10 cellular contexts compared by ENCODE assay signal in genomic region chr5:142717582-142718215, GRCh38. TPM values are rescaled to one million over a fixed set of nuclear protein-coding genes. Genes with fewer than 3 reads are reported as not detected.
DNase-seq lines count a peak whose midpoint lies in the region; TF ChIP-seq lines count a peak whose summit lies in the region.
"Had no signal": no experiment of that assay in that cellular context is flagged by ENCODE, and none has a peak within 500 bp of the region (broad histone marks: within the 10 kb centered on the region; RNA-seq: fewer than 3 reads in every experiment).

No MANE protein-coding gene starts in this region.

- DNase-seq in NCI-H524 (lab: John Stamatoyannopoulos, UW) = peak; percentile 6 to 40
- no peak for DNase-seq in NCI-H524 treated with DMSO at 0.1 percent for 48 hours (lab: John Stamatoyannopoulos, UW)
- peak; percentile 64 for DNase-seq in M059J (ENCODE audit: low read depth)
- DNase-seq in glomerular visceral epithelial cell (ENCODE audit: extremely low spot score) = peak; percentile 54
- no peak for DNase-seq in sigmoid colon
- DNase-seq in activated T-cell treated with anti-CD3 and anti-CD28 coated beads, Interleukin-2, amount 50 U/mL, for 1 hour = no peak
- DNase-seq in cortex of kidney (lab: John Stamatoyannopoulos, UW) = no peak

- H3K9me3 ChIP-seq in sigmoid colon = no peaks in the 10 kb centered on the region
- H3K9me3 ChIP-seq: BLaER1 treated with 17β-estradiol and CSF1 and Interleukin-3, amounts not matched to agents 10 nM and 100 nM had no signal

- TF ChIP-seq CTCF in VCaP (conservative IDR thresholded peaks at IDR 0.05) = peak; percentile 90
- TF ChIP-seq CTCF in sigmoid colon (IDR thresholded peaks at IDR 0.05) = peak; percentile 44 to 68 (median 64)

- H3K27ac ChIP-seq in VCaP (no peak overlapping the region), sigmoid colon (peak overlapping the region in 1 of 4 donors; percentile 29)
- H3K27ac ChIP-seq: BLaER1 treated with 17β-estradiol and CSF1 and Interleukin-3, amounts not matched to agents 10 nM and 100 nM had no signal

- no peaks in the 10 kb centered on the region for H3K36me3 ChIP-seq in sigmoid colon
- H3K36me3 ChIP-seq: BLaER1 treated with 17β-estradiol and CSF1 and Interleukin-3, amounts not matched to agents 10 nM and 100 nM had no signal

- TF ChIP-seq POLR2A in sigmoid colon (IDR thresholded peaks at IDR 0.05) = no peak

- TF ChIP-seq EP300 in sigmoid colon (IDR thresholded peaks at IDR 0.05) = no peak

- WGBS in sigmoid colon, 2 donors = 63 to 73% methylated on average over 11 of the region's 11 CpGs

- no peaks in the 10 kb centered on the region for H3K27me3 ChIP-seq in sigmoid colon
- H3K27me3 ChIP-seq: BLaER1 treated with 17β-estradiol and CSF1 and Interleukin-3, amounts not matched to agents 10 nM and 100 nM had no signal

- intact Hi-C loops in sigmoid colon (cut with DNase I) = loop anchor here (1.0 to 2.0 kb wide), 2 partner anchors 53 to 163 kb away; partner anchors contain the start of gene ARHGAP26

- H3K4me3 ChIP-seq in sigmoid colon = no peak overlapping the region
- H3K4me3 ChIP-seq: BLaER1 treated with 17β-estradiol and CSF1 and Interleukin-3, amounts not matched to agents 10 nM and 100 nM had no signal

- H3K4me1 ChIP-seq in sigmoid colon = peaks cover 0 to 10% (median 6%) of the 10 kb centered on the region in 4 donors

RNA-seq across cellular contexts. Expression of gene FGF1, which starts 31.8 kb away (rescaled TPM):
- 2.4 and 4.1 TPM in 2 replicates for total RNA-seq in M059J (2014; rRNA removed; shearing (Covaris generic))
- total RNA-seq in sigmoid colon = 1 to 10 TPM; 2.0 to 5.4 (median 3.8) TPM
- polyA plus RNA-seq in sigmoid colon = 1 to 10 TPM in 2 of 3 donors, under 1 TPM in 1; 0.60 to 1.8 (median 1.1) TPM
- total RNA-seq: activated CD8-positive, alpha-beta memory T cell treated with anti-CD3 and anti-CD28 coated beads for 36 hours had no signal

RNA-seq across cellular contexts. Expression of gene ARHGAP26, which starts 52.5 kb away (rescaled TPM):
- total RNA-seq in M059J (2014; rRNA removed; shearing (Covaris generic)) = 3.5 and 5.5 TPM in 2 replicates
- total RNA-seq in sigmoid colon = 10 to 100 TPM; 13.3 to 25.5 (median 21.7) TPM
- 10 to 100 TPM in 1 of 3 donors, 1 to 10 TPM in 2; 5.4 to 19.1 (median 9.0) TPM for polyA plus RNA-seq in sigmoid colon

Comparison
In these comparisons a context has a peak if more than half of its experiments do, and no peak if none do; other contexts are left out.
1. DNase-seq: peak in NCI-H524 (2 of 2), M059J (single experiment) and glomerular visceral epithelial cell (single experiment); none in NCI-H524 treated with DMSO at 0.1 percent for 48 hours (single experiment), sigmoid colon (single experiment), activated T-cell treated with anti-CD3 and anti-CD28 coated beads, Interleukin-2, amount 50 U/mL, for 1 hour (single experiment) and cortex of kidney (single experiment).